ENCODE assay signal across 8 cellular contexts in the genomic region with DNA sequence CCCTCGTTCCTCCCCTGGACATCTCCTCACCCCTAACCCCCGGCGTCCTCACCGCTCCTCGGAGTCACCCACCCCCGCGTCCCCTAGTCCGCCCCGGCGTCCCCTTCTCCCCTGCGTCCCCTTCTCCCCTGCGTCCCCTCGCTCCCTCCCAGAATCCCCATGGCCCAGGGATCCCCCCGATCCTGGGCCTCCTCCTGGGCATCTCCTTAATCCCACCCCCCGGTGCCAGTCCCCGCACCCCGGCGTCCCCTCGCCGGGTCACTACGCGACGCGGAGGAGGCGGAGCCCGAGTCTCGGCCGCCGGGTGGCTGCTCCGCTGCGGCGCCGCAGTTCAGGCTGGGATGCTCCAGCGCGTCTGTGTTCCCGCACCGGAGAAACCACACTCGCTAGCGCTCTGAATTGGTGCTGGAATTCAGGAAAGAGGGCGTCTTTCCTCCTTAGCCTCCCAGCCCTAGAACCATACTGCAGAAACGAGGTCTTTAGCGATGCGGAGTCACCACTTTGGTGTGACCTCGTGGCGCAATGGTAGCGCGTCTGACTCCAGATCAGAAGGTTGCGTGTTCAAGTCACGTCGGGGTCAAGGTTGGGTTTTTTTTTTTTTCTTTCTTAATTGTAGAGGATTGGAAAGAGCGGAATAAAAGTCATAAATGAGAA. TPM values are rescaled to one million over a fixed set of nuclear protein-coding genes. Genes with fewer than 3 reads are reported as not detected.
DNase-seq lines count a peak whose midpoint lies in the region; ATAC-seq and TF ChIP-seq lines count a peak whose summit lies in the region.

No MANE protein-coding gene starts in this region.

- ATAC-seq in GM21447 (IDR thresholded peaks at IDR 0.05; ENCODE audit: unreplicated experiment) = peak; percentile 69
- ATAC-seq in natural killer cell = peak; percentile 76 to 79 (median 76)

- no peak for TF ChIP-seq CTCF in fibroblast of the aortic adventitia (IDR thresholded peaks at IDR 0.05; ENCODE audit: insufficient read depth, low read length)
- TF ChIP-seq CTCF in natural killer cell (IDR thresholded peaks at IDR 0.05) = no peak

- in situ Hi-C loops in KBM-7 (cut with MboI; ENCODE audit: low pct_unique_long_range_greater_than_20kb, low sequenced_read_pairs) = no loop called here

- H3K36me3 Mint-ChIP-seq in natural killer cell = no peaks in the 10 kb centered on the region

- DNase-seq in COLO668 (lab: John Stamatoyannopoulos, UW; ENCODE audit: unreplicated experiment) = peak; percentile 56
- DNase-seq in KBM-7 = peak; percentile 92
- peak; percentile 84 for DNase-seq in RPMI7951 (ENCODE audit: low read depth)
- DNase-seq in activated effector memory CD4-positive, alpha-beta T cell treated with Interleukin-2 at 50 U/mL for 16 hours = peak; percentile 78
- DNase-seq in fibroblast of the aortic adventitia (ENCODE audit: low read depth) = peak; percentile 96
- DNase-seq in natural killer cell = peak; percentile 88
- peak; percentile 80 to 94 (median 87) for DNase-seq in stimulated activated naive CD4-positive, alpha-beta T cell (lab: John Stamatoyannopoulos, UW)

- peaks cover 11% of the 10 kb centered on the region in 2 donors for H3K4me1 Mint-ChIP-seq in natural killer cell

- intact Hi-C loops in natural killer cell (cut with micrococcal nuclease) = loop anchor here (5.0 kb wide), 1 partner anchor 135 kb away; no protein-coding TSS in a partner anchor

- peak overlapping the region; percentile 95 to 98 for H3K27ac Mint-ChIP-seq in natural killer cell

- no peaks in the 10 kb centered on the region for H3K9me3 Mint-ChIP-seq in natural killer cell

- H3K4me3 ChIP-seq in fibroblast of the aortic adventitia (ENCODE audit: low read depth, low read length) = peak overlapping the region; percentile 74

- H3K27me3 Mint-ChIP-seq in natural killer cell (ENCODE audit: low read depth in 2 of 2) = peaks cover 6 to 8% of the 10 kb centered on the region in 2 donors

- H3K4me3 Mint-ChIP-seq in natural killer cell = peak overlapping the region; percentile 98

RNA-seq across cellular contexts. Expression of gene SLC47A1, which starts 25.9 kb away (rescaled TPM):
- 0.36 TPM in 1 of 2 replicates, not detected in the other for total RNA-seq in RPMI7951 (2014; rRNA removed; shearing (Covaris generic))
- total RNA-seq in fibroblast of the aortic adventitia (ENCODE audit: low replicate concordance) (0.27 and 0.65 TPM in 2 replicates), natural killer cell (1 to 10 TPM in 1 of 3 donors, under 1 TPM in 2; 0.29 to 1.3 (median 0.45) TPM)

Comparison
In these comparisons a context has a peak if more than half of its experiments do, and no peak if none do; other contexts are left out.
1. Peak in every context shown above with its lines: DNase-seq, ATAC-seq and H3K4me3 ChIP-seq.